Comparison of ENCODE assay signal across 1 cellular context in the genomic region with DNA sequence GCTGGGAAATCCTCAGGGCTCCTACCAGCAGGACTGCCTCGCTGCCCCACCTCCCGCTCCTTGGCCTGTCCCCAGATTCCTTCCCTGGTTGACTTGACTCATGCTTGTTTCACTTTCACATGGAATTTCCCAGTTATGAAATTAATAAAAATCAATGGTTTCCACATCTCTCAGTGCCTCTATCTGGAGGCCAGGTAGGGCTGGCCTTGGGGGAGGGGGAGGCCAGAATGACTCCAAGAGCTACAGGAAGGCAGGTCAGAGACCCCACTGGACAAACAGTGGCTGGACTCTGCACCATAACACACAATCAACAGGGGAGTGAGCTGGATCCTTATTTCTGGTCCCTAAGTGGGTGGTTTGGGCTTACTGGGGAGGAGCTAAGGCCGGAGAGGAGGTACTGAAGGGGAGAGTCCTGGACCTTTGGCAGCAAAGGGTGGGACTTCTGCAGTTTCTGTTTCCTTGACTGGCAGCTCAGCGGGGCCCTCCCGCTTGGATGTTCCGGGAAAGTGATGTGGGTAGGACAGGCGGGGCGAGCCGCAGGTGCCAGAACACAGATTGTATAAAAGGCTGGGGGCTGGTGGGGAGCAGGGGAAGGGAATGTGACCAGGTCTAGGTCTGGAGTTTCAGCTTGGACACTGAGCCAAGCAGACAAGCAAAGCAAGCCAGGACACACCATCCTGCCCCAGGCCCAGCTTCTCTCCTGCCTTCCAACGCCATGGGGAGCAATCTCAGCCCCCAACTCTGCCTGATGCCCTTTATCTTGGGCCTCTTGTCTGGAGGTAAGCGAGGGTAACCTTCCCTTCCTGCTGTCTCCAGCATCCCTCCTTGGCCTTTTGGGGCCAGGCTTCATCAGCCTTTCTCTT.
TF ChIP-seq lines count a peak whose summit lies in the region.

TSS of gene CFB (plus strand) at position 589 of the 863 bp plus-strand sequence. CDS start at position 716, 127 bp downstream.

TF ChIP-seq in HepG2, 621 proteins besides CTCF, POLR2A, EP300 and RAD21 (continued from another document):
- 0 out of 2 replicates have a peak, but pooled peaks have one; percentile 72 for TF ChIP-seq ZSCAN30 (CRISPR knock-in tag; IDR thresholded peaks at IDR 0.05)
- peak; percentile 66; the same call in 1 of the 2 replicates for TF ChIP-seq ZNF280D (CRISPR knock-in tag; IDR thresholded peaks at IDR 0.05)
- TF ChIP-seq FOXM1 (CRISPR knock-in tag; IDR thresholded peaks at IDR 0.05): no peak
- peak; percentile 54 for TF ChIP-seq GABPB1 (CRISPR knock-in tag; IDR thresholded peaks at IDR 0.05)
- TF ChIP-seq, protein P1, sequence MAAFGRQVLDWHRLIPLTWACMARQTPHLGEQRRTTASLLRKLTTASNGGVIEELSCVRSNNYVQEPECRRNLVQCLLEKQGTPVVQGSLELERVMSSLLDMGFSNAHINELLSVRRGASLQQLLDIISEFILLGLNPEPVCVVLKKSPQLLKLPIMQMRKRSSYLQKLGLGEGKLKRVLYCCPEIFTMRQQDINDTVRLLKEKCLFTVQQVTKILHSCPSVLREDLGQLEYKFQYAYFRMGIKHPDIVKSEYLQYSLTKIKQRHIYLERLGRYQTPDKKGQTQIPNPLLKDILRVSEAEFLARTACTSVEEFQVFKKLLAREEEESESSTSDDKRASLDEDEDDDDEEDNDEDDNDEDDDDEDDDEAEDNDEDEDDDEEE (CRISPR knock-in tag; IDR thresholded peaks at IDR 0.05): peak; percentile 79; the same call in 1 of the 2 replicates
- no peak for TF ChIP-seq MLLT10 (CRISPR knock-in tag; IDR thresholded peaks at IDR 0.05)
- TF ChIP-seq FOXP1 (IDR thresholded peaks at IDR 0.05): peak; percentile 54; the same call in 1 of the 2 replicates
- TF ChIP-seq FOXP1 (CRISPR knock-in tag; IDR thresholded peaks at IDR 0.05): peak; percentile 81
- TF ChIP-seq ZNF557 (CRISPR knock-in tag; IDR thresholded peaks at IDR 0.05): no peak
- TF ChIP-seq ZNF605 (CRISPR knock-in tag; IDR thresholded peaks at IDR 0.05): no peak
- TF ChIP-seq WIZ (CRISPR knock-in tag; IDR thresholded peaks at IDR 0.05): peak; percentile 89; the same call in 1 of the 2 replicates
- TF ChIP-seq FIP1L1 (IDR thresholded peaks at IDR 0.05; ENCODE audit: borderline replicate concordance, insufficient read depth, low read depth, low read length): no peak
- TF ChIP-seq, protein P2, sequence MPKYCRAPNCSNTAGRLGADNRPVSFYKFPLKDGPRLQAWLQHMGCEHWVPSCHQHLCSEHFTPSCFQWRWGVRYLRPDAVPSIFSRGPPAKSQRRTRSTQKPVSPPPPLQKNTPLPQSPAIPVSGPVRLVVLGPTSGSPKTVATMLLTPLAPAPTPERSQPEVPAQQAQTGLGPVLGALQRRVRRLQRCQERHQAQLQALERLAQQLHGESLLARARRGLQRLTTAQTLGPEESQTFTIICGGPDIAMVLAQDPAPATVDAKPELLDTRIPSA (CRISPR knock-in tag; IDR thresholded peaks at IDR 0.05; ENCODE audit: borderline replicate concordance): no peak
- peak; percentile 83; the same call in 1 of the 2 replicates for TF ChIP-seq ISL2 (CRISPR knock-in tag; IDR thresholded peaks at IDR 0.05)
- no peak for TF ChIP-seq ZNF432 (CRISPR knock-in tag; IDR thresholded peaks at IDR 0.05; ENCODE audit: borderline replicate concordance)
- peak; percentile 54; the same call in 1 of the 2 replicates for TF ChIP-seq ZSCAN20 (CRISPR knock-in tag; IDR thresholded peaks at IDR 0.05; ENCODE audit: borderline replicate concordance)
- TF ChIP-seq ZFX (CRISPR knock-in tag; IDR thresholded peaks at IDR 0.05; ENCODE audit: low read depth): peak; percentile 84
- no peak for TF ChIP-seq GLI4 (CRISPR knock-in tag; IDR thresholded peaks at IDR 0.05; ENCODE audit: borderline replicate concordance)
- no peak for TF ChIP-seq DBP (CRISPR knock-in tag; IDR thresholded peaks at IDR 0.05; ENCODE audit: not compliant biosample characterization)
- no peak for TF ChIP-seq ZNF30 (CRISPR knock-in tag; IDR thresholded peaks at IDR 0.05)
- no peak for TF ChIP-seq USF2 (IDR thresholded peaks at IDR 0.05; ENCODE audit: low read depth, low read length)
- no peak for TF ChIP-seq USF2 (CRISPR knock-in tag; IDR thresholded peaks at IDR 0.05; ENCODE audit: borderline replicate concordance)
- TF ChIP-seq ZNF501 (CRISPR knock-in tag; IDR thresholded peaks at IDR 0.05): peak; percentile 91
- TF ChIP-seq CHD2 (IDR thresholded peaks at IDR 0.05; ENCODE audit: low read depth, low read length): peak; percentile 65
- TF ChIP-seq NFIC (IDR thresholded peaks at IDR 0.05; ENCODE audit: low read length): peak; percentile 87
- 0 out of 2 replicates have a peak, but pooled peaks have one; percentile 4 for TF ChIP-seq ZNF224 (CRISPR knock-in tag; IDR thresholded peaks at IDR 0.05)
- TF ChIP-seq NR2F2 (IDR thresholded peaks at IDR 0.05; ENCODE audit: borderline replicate concordance, low read depth): peak; percentile 90
- TF ChIP-seq HNF4G (IDR thresholded peaks at IDR 0.05; ENCODE audit: borderline replicate concordance, low read depth, low read length): peak; percentile 98
- TF ChIP-seq HNF4G (CRISPR knock-in tag; IDR thresholded peaks at IDR 0.05; ENCODE audit: borderline replicate concordance, low read depth): peak; percentile 97
